In genomic region chr17:42101513-42102292, GRCh38 we compare ENCODE assay signal across 1 cellular context.
TF ChIP-seq lines count a peak whose summit lies in the region.

No MANE protein-coding gene starts in this region.

TF ChIP-seq in HepG2, 621 proteins besides CTCF, POLR2A, EP300 and RAD21 (continued from another document and continues in another):
- TF ChIP-seq FOXC1 (CRISPR knock-in tag; IDR thresholded peaks at IDR 0.05; ENCODE audit: borderline replicate concordance) = 0 out of 2 replicates have a peak, but pooled peaks have one; percentile 48
- peak; percentile 25; the same call in 1 of the 2 replicates for TF ChIP-seq ATF7-NPFF (CRISPR knock-in tag; IDR thresholded peaks at IDR 0.05; ENCODE audit: low read depth)
- TF ChIP-seq ZBTB7B (CRISPR knock-in tag; IDR thresholded peaks at IDR 0.05) = peak; percentile 76
- TF ChIP-seq ZNF318 (CRISPR knock-in tag; IDR thresholded peaks at IDR 0.05) = peak; percentile 25; the same call in 1 of the 2 replicates
- TF ChIP-seq HDAC6 (IDR thresholded peaks at IDR 0.05; ENCODE audit: low read depth, low read length) = no peak
- peak; percentile 12; the same call in 1 of the 2 replicates for TF ChIP-seq ZFX (CRISPR knock-in tag; IDR thresholded peaks at IDR 0.05; ENCODE audit: low read depth)
- TF ChIP-seq STAT6 (CRISPR knock-in tag; IDR thresholded peaks at IDR 0.05; ENCODE audit: borderline replicate concordance) = no peak
- peak; percentile 36; the same call in 1 of the 2 replicates for TF ChIP-seq SAP130 (CRISPR knock-in tag; IDR thresholded peaks at IDR 0.05; ENCODE audit: low read depth)
- TF ChIP-seq ARNTL (CRISPR knock-in tag; IDR thresholded peaks at IDR 0.05) = no peak
- 0 out of 2 replicates have a peak, but pooled peaks have one; percentile 28 for TF ChIP-seq RCOR2 (CRISPR knock-in tag; IDR thresholded peaks at IDR 0.05)
- 0 out of 2 replicates have a peak, but pooled peaks have one; percentile 23 for TF ChIP-seq HMGXB3 (CRISPR knock-in tag; IDR thresholded peaks at IDR 0.05; ENCODE audit: borderline replicate concordance)
- TF ChIP-seq ZKSCAN8 (CRISPR knock-in tag; IDR thresholded peaks at IDR 0.05; ENCODE audit: borderline replicate concordance) = peak; percentile 41; the same call in 1 of the 2 replicates
- TF ChIP-seq YEATS2 (CRISPR knock-in tag; IDR thresholded peaks at IDR 0.05; ENCODE audit: borderline replicate concordance) = peak; percentile 59; the same call in 1 of the 2 replicates
- 0 out of 2 replicates have a peak, but pooled peaks have one; percentile 27 for TF ChIP-seq CHCHD3 (CRISPR knock-in tag; IDR thresholded peaks at IDR 0.05)
- TF ChIP-seq ZNF691 (CRISPR knock-in tag; IDR thresholded peaks at IDR 0.05; ENCODE audit: borderline replicate concordance, low read depth) = peak; percentile 55; the same call in 1 of the 2 replicates
- TF ChIP-seq NFKB2 (CRISPR knock-in tag; IDR thresholded peaks at IDR 0.05; ENCODE audit: borderline replicate concordance) = no peak; the same call in 1 of the 2 replicates
- peak; percentile 51; the same call in 1 of the 2 replicates for TF ChIP-seq NRL (CRISPR knock-in tag; IDR thresholded peaks at IDR 0.05; ENCODE audit: borderline replicate concordance)
- no peak for TF ChIP-seq NFE2L2 (IDR thresholded peaks at IDR 0.05; ENCODE audit: low read length)
- peak; percentile 19; the same call in 1 of the 2 replicates for TF ChIP-seq FOXA3 (CRISPR knock-in tag; IDR thresholded peaks at IDR 0.05)
- TF ChIP-seq HDAC2 (CRISPR knock-in tag; IDR thresholded peaks at IDR 0.05) = peak; percentile 24; the same call in 1 of the 2 replicates
- 0 out of 2 replicates have a peak, but pooled peaks have one; percentile 48 for TF ChIP-seq TSC22D2 (CRISPR knock-in tag; IDR thresholded peaks at IDR 0.05; ENCODE audit: borderline replicate concordance)
- peak; percentile 34; the same call in 1 of the 2 replicates for TF ChIP-seq FOXK1 (CRISPR knock-in tag; IDR thresholded peaks at IDR 0.05; ENCODE audit: borderline replicate concordance, low read depth)
- peak; percentile 96 for TF ChIP-seq ZNF580 (CRISPR knock-in tag; IDR thresholded peaks at IDR 0.05; ENCODE audit: borderline replicate concordance, low read depth)
- peak; percentile 52; the same call in 1 of the 2 replicates for TF ChIP-seq RXRB (CRISPR knock-in tag; IDR thresholded peaks at IDR 0.05; ENCODE audit: borderline replicate concordance)
- TF ChIP-seq ZNF598 (CRISPR knock-in tag; IDR thresholded peaks at IDR 0.05; ENCODE audit: borderline replicate concordance) = peak; percentile 13; the same call in 1 of the 2 replicates
- TF ChIP-seq NCOA2 (CRISPR knock-in tag; IDR thresholded peaks at IDR 0.05) = peak; percentile 22; the same call in 1 of the 2 replicates
- 0 out of 2 replicates have a peak, but pooled peaks have one; percentile 32 for TF ChIP-seq SP5 (CRISPR knock-in tag; IDR thresholded peaks at IDR 0.05; ENCODE audit: borderline replicate concordance, low read depth)
- peak; percentile 18; the same call in 1 of the 2 replicates for TF ChIP-seq MAX (IDR thresholded peaks at IDR 0.05)
- TF ChIP-seq ZNF331 (CRISPR knock-in tag; IDR thresholded peaks at IDR 0.05) = peak; percentile 29; the same call in 1 of the 2 replicates
- TF ChIP-seq CBX5 (CRISPR knock-in tag; IDR thresholded peaks at IDR 0.05; ENCODE audit: borderline replicate concordance) = peak; percentile 62; the same call in 1 of the 2 replicates
- TF ChIP-seq ZNF768 (CRISPR knock-in tag; IDR thresholded peaks at IDR 0.05) = peak; percentile 69
- TF ChIP-seq TFDP1 (CRISPR knock-in tag; IDR thresholded peaks at IDR 0.05; ENCODE audit: borderline replicate concordance) = no peak
- TF ChIP-seq MTA1 (CRISPR knock-in tag; IDR thresholded peaks at IDR 0.05; ENCODE audit: borderline replicate concordance) = 0 out of 2 replicates have a peak, but pooled peaks have one; percentile 42
- TF ChIP-seq ZNF501 (CRISPR knock-in tag; IDR thresholded peaks at IDR 0.05) = 0 out of 2 replicates have a peak, but pooled peaks have one; percentile 16
- no peak for TF ChIP-seq ZNF772 (CRISPR knock-in tag; IDR thresholded peaks at IDR 0.05)
- TF ChIP-seq TBX2 (CRISPR knock-in tag; IDR thresholded peaks at IDR 0.05; ENCODE audit: borderline replicate concordance) = no peak
